ENCODE assay signal across 25 cellular contexts in genomic region chr3:114714957-114715356, GRCh38.
"Had no signal": no experiment of that assay in that cellular context is flagged by ENCODE, and none has a peak within 500 bp of the region (broad histone marks: within the 10 kb centered on the region; RNA-seq: fewer than 3 reads in every experiment).

No MANE protein-coding gene starts in this region.

- H3K4me3 ChIP-seq: cardiac muscle cell, heart right ventricle, left ventricle myocardium inferior, lung, pancreas, prostate gland, right atrium auricular region, tibial nerve had no signal

- DNase-seq: activated B cell treated with CpG ODN at 0.5 μM for 24 hours; activated CD8-positive, alpha-beta memory T cell treated with anti-CD3 and anti-CD28 coated beads, Interleukin-2, amount 10 ng/mL, durations not matched to agents 7 days and 5 days; activated CD8-positive, alpha-beta T cell treated with anti-CD3 and anti-CD28 coated beads, Interleukin-2, amount 10 ng/mL, durations not matched to agents 7 days and 5 days; activated naive CD4-positive, alpha-beta T cell; activated T-cell treated with anti-CD3 and anti-CD28 coated beads, Interleukin-2, amount 50 U/mL, for 72 hours; cerebellar nuclear complex; cortex of kidney; endodermal cell; foreskin fibroblast; heart right ventricle; left ventricle myocardium inferior; naive thymus-derived CD4-positive, alpha-beta T cell; nucleus accumbens; pancreas; stimulated activated CD4-positive, alpha-beta T cell treated with anti-CD3 and anti-CD28 coated beads, Interleukin-15, amount 100 ng/mL, for 24 hours; stimulated activated CD4-positive, alpha-beta T cell treated with anti-CD3 and anti-CD28 coated beads, Interleukin-2, amount 100 ng/mL, for 24 hours; stimulated activated naive CD4-positive, alpha-beta T cell; T-helper 1 cell had no signal

- H3K27ac ChIP-seq: cardiac muscle cell, prostate gland, tibial nerve had no signal

- FAIRE-seq: islet of Langerhans, pancreas had no signal

- H3K36me3 ChIP-seq: cardiac muscle cell, heart right ventricle, left ventricle myocardium inferior, pancreas, prostate gland, right atrium auricular region, tibial nerve had no signal

- ATAC-seq: activated CD8-positive, alpha-beta memory T cell treated with anti-CD3 and anti-CD28 coated beads, Interleukin-2, amount 10 ng/mL, durations not matched to agents 7 days and 5 days; activated CD8-positive, alpha-beta T cell treated with anti-CD3 and anti-CD28 coated beads, Interleukin-2, amount 10 ng/mL, durations not matched to agents 7 days and 5 days; activated naive CD4-positive, alpha-beta T cell treated with anti-CD3 and anti-CD28 coated beads, Interleukin-2, amount 50 U/mL, for 72 hours; activated T-cell treated with anti-CD3 and anti-CD28 coated beads, Interleukin-2, amount 50 U/mL, for 72 hours; naive thymus-derived CD4-positive, alpha-beta T cell; pancreas had no signal

- H3K9me3 ChIP-seq: heart right ventricle, left ventricle myocardium inferior, pancreas, prostate gland, right atrium auricular region, tibial nerve had no signal

- H3K27me3 ChIP-seq: cardiac muscle cell, heart right ventricle, pancreas, right atrium auricular region, tibial nerve had no signal
